In the genomic region with DNA sequence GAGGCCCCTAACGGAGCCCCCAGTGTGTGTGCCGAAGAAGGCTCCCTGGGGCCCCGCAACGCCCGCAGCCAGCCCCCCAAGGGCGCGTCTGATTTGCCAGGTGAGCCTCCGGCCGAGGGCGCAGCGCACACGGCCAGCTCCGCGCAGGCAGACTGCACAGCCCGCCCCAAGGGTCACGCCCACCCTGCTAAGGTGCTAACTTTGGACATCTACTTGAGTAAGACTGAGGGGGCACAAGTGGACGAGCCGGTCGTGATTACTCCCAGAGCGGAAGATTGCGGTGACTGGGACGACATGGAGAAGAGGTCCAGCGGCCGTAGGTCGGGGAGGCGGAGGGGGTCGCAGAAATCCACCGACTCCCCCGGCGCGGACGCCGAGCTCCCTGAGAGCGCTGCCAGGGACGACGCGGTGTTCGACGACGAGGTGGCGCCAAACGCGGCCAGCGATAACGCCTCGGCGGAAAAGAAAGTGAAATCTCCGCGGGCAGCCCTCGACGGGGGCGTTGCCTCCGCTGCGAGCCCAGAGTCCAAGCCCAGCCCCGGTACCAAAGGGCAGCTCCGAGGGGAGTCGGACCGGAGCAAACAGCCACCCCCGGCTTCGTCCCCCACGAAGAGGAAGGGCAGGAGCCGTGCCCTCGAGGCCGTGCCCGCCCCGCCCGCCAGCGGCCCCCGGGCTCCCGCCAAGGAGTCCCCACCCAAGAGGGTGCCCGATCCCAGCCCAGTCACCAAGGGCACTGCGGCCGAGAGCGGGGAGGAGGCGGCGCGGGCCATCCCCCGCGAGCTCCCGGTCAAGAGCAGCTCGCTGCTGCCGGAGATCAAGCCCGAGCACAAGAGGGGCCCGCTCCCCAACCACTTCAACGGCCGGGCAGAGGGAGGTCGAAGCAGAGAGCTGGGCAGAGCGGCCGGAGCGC, we compare ENCODE assay signal across 8 cellular contexts.
DNase-seq lines count a peak whose midpoint lies in the region; ATAC-seq and TF ChIP-seq lines count a peak whose summit lies in the region.

No MANE protein-coding gene starts in this region.

- CTCF ChIA-PET in PC-9 (lab: Charles Lee), result interaction anchor here (0.5 to 0.6 kb wide), 3 partner anchors 26 to 134 kb away, joined by 3 to 6 read pairs (median 3); no protein-coding TSS in a partner anchor
- CTCF ChIA-PET in activated naive CD4-positive, alpha-beta T cell treated with anti-CD3 and anti-CD28 coated beads for 36 hours (lab: Charles Lee), result interaction anchor here (0.7 to 5.4 kb wide), 17 partner anchors 10 to 173 kb away, joined by 3 to 53 read pairs (median 6); no protein-coding TSS in a partner anchor

- no peaks in the 10 kb centered on the region for H3K9me3 Mint-ChIP-seq in activated naive CD4-positive, alpha-beta T cell treated with anti-CD3 and anti-CD28 coated beads for 36 hours

- peak overlapping the region; percentile 76 for H3K4me3 ChIP-seq in PC-9
- peak overlapping the region; percentile 53 to 93 (median 74) for H3K4me3 ChIP-seq in heart right ventricle

- peak overlapping the region; percentile 87 for H3K27ac Mint-ChIP-seq in activated naive CD4-positive, alpha-beta T cell treated with anti-CD3 and anti-CD28 coated beads for 36 hours

- H3K9me3 ChIP-seq in PC-9 (ENCODE audit: insufficient read depth, low read depth) (no peaks in the 10 kb centered on the region), heart right ventricle (no peaks in the 10 kb centered on the region)

- H2AFZ ChIP-seq in PC-9, result peak overlapping the region; percentile 90

- no peaks in the 10 kb centered on the region for H3K79me2 ChIP-seq in PC-9 (ENCODE audit: low read depth)

- H4K20me1 ChIP-seq in PC-9 (ENCODE audit: insufficient read depth), result no peaks in the 10 kb centered on the region

- H3K4me3 Mint-ChIP-seq in activated naive CD4-positive, alpha-beta T cell treated with anti-CD3 and anti-CD28 coated beads for 36 hours, result peak overlapping the region; percentile 89

- H3K9me2 ChIP-seq in PC-9 (ENCODE audit: insufficient read depth), result no peaks in the 10 kb centered on the region

- TF ChIP-seq CTCF in PC-9 (conservative IDR thresholded peaks at IDR 0.05) (no peak), heart right ventricle (IDR thresholded peaks at IDR 0.05) (peak in 5 of 9 donors; percentile 16 to 53 (median 48))

- peaks cover 23% of the 10 kb centered on the region for H3F3A ChIP-seq in PC-9 (ENCODE audit: insufficient read depth, low read depth)

- H3K27me3 Mint-ChIP-seq in activated naive CD4-positive, alpha-beta T cell treated with anti-CD3 and anti-CD28 coated beads for 36 hours (ENCODE audit: low read depth), result peaks cover 4% of the 10 kb centered on the region

- H3K4me1 ChIP-seq in PC-9 (replicated peaks; ENCODE audit: insufficient read depth) (peaks cover 42% of the 10 kb centered on the region), heart right ventricle (peaks cover 7 to 77% (median 25%) of the 10 kb centered on the region in 9 donors)

- no peaks in the 10 kb centered on the region for H3K27me3 ChIP-seq in PC-9 (ENCODE audit: insufficient read depth, low read depth)
- H3K27me3 ChIP-seq in heart right ventricle, result peaks cover 0 to 57% (median 46%) of the 10 kb centered on the region in 7 donors

- H3K36me3 ChIP-seq in PC-9 (ENCODE audit: low read depth) (no peaks in the 10 kb centered on the region), heart right ventricle (no peaks in the 10 kb centered on the region)

- BruUV-seq in PC-9 (replicated peaks; lab: Mats Ljungman, UMichigan), result no TSS peak

- H3K36me3 Mint-ChIP-seq in activated naive CD4-positive, alpha-beta T cell treated with anti-CD3 and anti-CD28 coated beads for 36 hours (ENCODE audit: low read depth), result peaks cover 2% of the 10 kb centered on the region

- H3K4me1 Mint-ChIP-seq in activated naive CD4-positive, alpha-beta T cell treated with anti-CD3 and anti-CD28 coated beads for 36 hours (ENCODE audit: low read depth), result peaks cover 49% of the 10 kb centered on the region

- ATAC-seq in GM19043 (IDR thresholded peaks at IDR 0.05; ENCODE audit: low read depth, unreplicated experiment), result peak; percentile 46
- peak; percentile 62 for ATAC-seq in HG03175 (IDR thresholded peaks at IDR 0.05; ENCODE audit: unreplicated experiment)
- peak; percentile 80 to 90 (median 86) for ATAC-seq in heart right ventricle

- peak; percentile 17 for DNase-seq in Ammon's horn (ENCODE audit: low spot score)
- DNase-seq in PC-9, result peak; percentile 58 to 75
- peak; percentile 81 for DNase-seq in activated naive CD4-positive, alpha-beta T cell treated with anti-CD3 and anti-CD28 coated beads for 36 hours
- peak; percentile 70 to 71 for DNase-seq in heart right ventricle
- peak; percentile 22 for DNase-seq in pulmonary artery endothelial cell (ENCODE audit: low read depth, low spot score)
- DNase-seq in NCI-H510A treated with DMSO at 0.1 percent for 48 hours (lab: John Stamatoyannopoulos, UW), result no peak

- WGBS in heart right ventricle, 2 donors, result 1% methylated on average over 89 to 90 of the region's 90 CpGs

- peak overlapping the region; percentile 90 for H3K4me2 ChIP-seq in PC-9

- H3K27ac ChIP-seq in PC-9 (peak overlapping the region; percentile 53), heart right ventricle (peak overlapping the region; percentile 38 to 98 (median 78))

- POLR2A ChIA-PET in PC-9 (lab: Charles Lee; ENCODE audit: unreplicated experiment), result interaction anchor here (0.6 to 0.7 kb wide), 4 partner anchors 22 to 463 kb away, joined by 3 to 16 read pairs (median 6); no protein-coding TSS in a partner anchor

- intact Hi-C loops in PC-9 (cut with micrococcal nuclease; ENCODE audit: unreplicated experiment), result loop anchor here (2.0 to 5.0 kb wide), 3 partner anchors 34 to 65 kb away; no protein-coding TSS in a partner anchor
- intact Hi-C loops in activated naive CD4-positive, alpha-beta T cell treated with anti-CD3 and anti-CD28 coated beads for 36 hours (cut with micrococcal nuclease), result loop anchor here (2.0 to 10.0 kb wide), 4 partner anchors 34 to 1442 kb away; a partner anchor contains a TSS
- intact Hi-C loops in heart right ventricle (cut with DNase I), result loop anchor here in 1 of 10 donors (10.0 kb wide), 1 partner anchor 68 kb away; no protein-coding TSS in a partner anchor
